Comparison of ENCODE assay signal across 11 cellular contexts in genomic region chr3:192830279-192831110, GRCh38.
DNase-seq lines count a peak whose midpoint lies in the region; ATAC-seq and TF ChIP-seq lines count a peak whose summit lies in the region.
"Had no signal": no experiment of that assay in that cellular context is flagged by ENCODE, and none has a peak within 500 bp of the region (broad histone marks: within the 10 kb centered on the region; RNA-seq: fewer than 3 reads in every experiment).

No MANE protein-coding gene starts in this region.

- DNase-seq in PC-3 (no peak), NCI-H187 treated with DMSO at 0.1 percent for 48 hours (lab: John Stamatoyannopoulos, UW) (no peak), hepatic stellate cell (ENCODE audit: low spot score) (no peak)
- DNase-seq in stimulated activated CD4-positive, alpha-beta T cell treated with anti-CD3 and anti-CD28 coated beads, Interleukin-15, amount 100 ng/mL, for 24 hours: no peak
- DNase-seq: naive B cell had no signal

- no TSS peak for BruUV-seq in PC-3 (replicated peaks; lab: Mats Ljungman, UMichigan)

- no peak overlapping the region for H3K4me2 ChIP-seq in PC-3 (ENCODE audit: low read length)

- intact Hi-C loops in PC-3 (cut with micrococcal nuclease): no loop called here

- ATAC-seq in GM19324 (IDR thresholded peaks at IDR 0.05; ENCODE audit: low FRiP score, unreplicated experiment): peak; percentile 62
- peak; percentile 65 for ATAC-seq in HG03280 (IDR thresholded peaks at IDR 0.05; ENCODE audit: unreplicated experiment)
- ATAC-seq in PC-3: no peak
- ATAC-seq in HG03135 (IDR thresholded peaks at IDR 0.05; ENCODE audit: unreplicated experiment): no peak
- ATAC-seq: Panc1 had no signal

- H2AFZ ChIP-seq in ACC112 (ENCODE audit: low read length, unreplicated experiment) (no peak overlapping the region), PC-3 (ENCODE audit: low read length) (no peak overlapping the region)

- H3K27ac ChIP-seq in ACC112 (ENCODE audit: low read depth, low read length): peak overlapping the region; percentile 45
- H3K27ac ChIP-seq in PC-3 (ENCODE audit: low read length): peak overlapping the region; percentile 48
- H3K27ac ChIP-seq: C4-2B had no signal

- no peaks in the 10 kb centered on the region for H3K79me2 ChIP-seq in ACC112 (ENCODE audit: control insufficient read depth, insufficient read depth, low read length, unreplicated experiment)
- peaks cover 87% of the 10 kb centered on the region for H3K79me2 ChIP-seq in PC-3 (ENCODE audit: low read length)

- POLR2A ChIA-PET in PC-3 (lab: Charles Lee; ENCODE audit: unreplicated experiment): no interaction called here

- no peaks in the 10 kb centered on the region for H3K36me3 ChIP-seq in ACC112 (ENCODE audit: insufficient read depth, low read length)
- H3K36me3 ChIP-seq in PC-3 (ENCODE audit: low read depth, low read length): 0 out of 2 replicates have a peak, but pooled peaks cover 2% of the 10 kb centered on the region

- H3K4me1 ChIP-seq in ACC112 (ENCODE audit: control insufficient read depth, insufficient read depth, low read length, unreplicated experiment): peaks cover 37% of the 10 kb centered on the region
- H3K4me1 ChIP-seq in PC-3 (ENCODE audit: insufficient read depth, low read length): peaks cover 56% of the 10 kb centered on the region

- H3K9me2 ChIP-seq in PC-3 (replicated peaks; ENCODE audit: low read length): no peaks in the 10 kb centered on the region

- no peaks in the 10 kb centered on the region for H3F3A ChIP-seq in PC-3 (ENCODE audit: low read length, unreplicated experiment)

- H3K9ac ChIP-seq in PC-3 (ENCODE audit: low read length): no peak overlapping the region

- TF ChIP-seq CTCF in PC-3 (conservative IDR thresholded peaks at IDR 0.05; ENCODE audit: low read depth, low read length): no peak

- CTCF ChIA-PET in PC-3 (lab: Charles Lee): no interaction called here

- no peak overlapping the region for H3K4me3 ChIP-seq in ACC112 (ENCODE audit: low read depth, low read length)
- no peak overlapping the region for H3K4me3 ChIP-seq in PC-3 (ENCODE audit: low read length)

- peaks cover 8% of the 10 kb centered on the region; the same call in 1 of the 2 replicates for H4K20me1 ChIP-seq in PC-3 (ENCODE audit: low read length)

- H3K27me3 ChIP-seq in ACC112 (ENCODE audit: insufficient read depth, low read length) (no peaks in the 10 kb centered on the region), PC-3 (ENCODE audit: low read length) (no peaks in the 10 kb centered on the region)

- H3K9me3 ChIP-seq in PC-3 (ENCODE audit: low read length): no peaks in the 10 kb centered on the region

Comparison
In these comparisons a context has a peak if more than half of its experiments do, and no peak if none do; other contexts are left out.
1. ATAC-seq: peak in GM19324 (single experiment) and HG03280 (single experiment); none in PC-3 (single experiment) and HG03135 (single experiment).